ENCODE assay signal across 12 cellular contexts in the genomic region with DNA sequence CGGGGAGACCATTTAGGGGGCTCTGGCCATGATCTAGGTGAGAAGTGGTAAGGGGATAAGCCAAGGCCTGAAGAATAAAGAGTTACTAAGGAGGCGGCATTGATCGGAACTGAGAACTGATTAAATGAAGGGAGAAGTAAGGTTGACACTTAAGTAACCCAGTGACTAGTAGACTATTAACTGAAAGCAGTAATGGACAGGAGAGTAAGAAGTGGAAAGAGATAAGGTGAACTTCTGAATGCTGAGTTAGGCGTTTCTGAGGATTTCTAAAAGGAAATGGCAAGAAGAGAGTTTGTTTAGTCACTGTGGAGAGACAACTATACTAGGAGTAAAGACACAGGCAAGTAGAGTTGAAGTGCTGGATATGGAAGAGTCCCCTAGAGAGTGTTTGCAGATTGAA. TPM values are rescaled to one million over a fixed set of nuclear protein-coding genes. Genes with fewer than 3 reads are reported as not detected.
A peak's percentile ranks its signal among the peaks of the same experiment; 100 is the strongest.
DNase-seq lines count a peak whose midpoint lies in the region; ATAC-seq, FAIRE-seq and TF ChIP-seq lines count a peak whose summit lies in the region.
"Had no signal": no experiment of that assay in that cellular context is flagged by ENCODE, and none has a peak within 500 bp of the region (broad histone marks: within the 10 kb centered on the region; RNA-seq: fewer than 3 reads in every experiment).

No MANE protein-coding gene starts in this region.

- H3K27me3 ChIP-seq in CD8-positive, alpha-beta memory T cell (ENCODE audit: insufficient read depth, low read length, poor library complexity, severe bottlenecking): no peaks in the 10 kb centered on the region
- H3K27me3 ChIP-seq in astrocyte (ENCODE audit: insufficient read depth, low read length): no peaks in the 10 kb centered on the region

- H3K36me3 Mint-ChIP-seq in CD8-positive, alpha-beta memory T cell: peaks cover 0 to 44% (median 16%) of the 10 kb centered on the region in 3 donors
- peaks cover 2% of the 10 kb centered on the region for H3K36me3 Mint-ChIP-seq in astrocyte (ENCODE audit: low read depth, unreplicated experiment)
- peaks cover 24% of the 10 kb centered on the region for H3K36me3 Mint-ChIP-seq in nephron (ENCODE audit: low read depth)

- no peak overlapping the region for H3K9ac ChIP-seq in astrocyte (ENCODE audit: low read length)

- H3K36me3 ChIP-seq in CD8-positive, alpha-beta memory T cell (ENCODE audit: insufficient read depth, low read length): peaks cover 17% of the 10 kb centered on the region
- peaks cover 56% of the 10 kb centered on the region for H3K36me3 ChIP-seq in KOPT-K1 (ENCODE audit: insufficient read depth, low read length)
- H3K36me3 ChIP-seq in astrocyte (ENCODE audit: insufficient read depth, low read length): peaks cover 12% of the 10 kb centered on the region

- H3K4me3 ChIP-seq in CD8-positive, alpha-beta memory T cell (ENCODE audit: low read length): no peak overlapping the region
- H3K4me3 ChIP-seq in astrocyte (ENCODE audit: insufficient read depth, low read depth, low read length): no peak overlapping the region

- CTCF ChIA-PET in CD8-positive, alpha-beta memory T cell (lab: Charles Lee): interaction anchor here (1.2 to 1.7 kb wide), 2 partner anchors 24 to 32 kb away, joined by 4 to 5 read pairs; no protein-coding TSS in a partner anchor

- H3K4me3 Mint-ChIP-seq in CD8-positive, alpha-beta memory T cell: peak overlapping the region; percentile 66 to 100 (median 96)
- H3K4me3 Mint-ChIP-seq in astrocyte (ENCODE audit: unreplicated experiment) (peak overlapping the region; percentile 23), nephron (peak overlapping the region; percentile 7 to 97 (median 52))

- FAIRE-seq in astrocyte (lab: Jason Lieb, UNC) (no peak), GM12891 (lab: Jason Lieb, UNC) (no peak)

- peak overlapping the region; percentile 99 for H3K4me2 ChIP-seq in astrocyte (ENCODE audit: low read length)

- H3K79me2 ChIP-seq in astrocyte (ENCODE audit: insufficient read depth, low read length): peaks cover 61% of the 10 kb centered on the region

- no peak for TF ChIP-seq POLR2A in GM12891 (IDR thresholded peaks at IDR 0.05; ENCODE audit: low read depth, low read length)

- no peak overlapping the region for H2AFZ ChIP-seq in astrocyte (ENCODE audit: low read depth, low read length)

- H3K9me3 Mint-ChIP-seq in CD8-positive, alpha-beta memory T cell: no peaks in the 10 kb centered on the region
- H3K9me3 Mint-ChIP-seq in astrocyte (ENCODE audit: unreplicated experiment) (no peaks in the 10 kb centered on the region), nephron (no peaks in the 10 kb centered on the region)

- no peaks in the 10 kb centered on the region for H3K9me3 ChIP-seq in CD8-positive, alpha-beta memory T cell (ENCODE audit: low read length)
- no peaks in the 10 kb centered on the region for H3K9me3 ChIP-seq in KOPT-K1 (ENCODE audit: insufficient read depth, low read length, poor library complexity, severe bottlenecking)
- no peaks in the 10 kb centered on the region for H3K9me3 ChIP-seq in astrocyte (ENCODE audit: insufficient read depth, low read depth, low read length)

- peaks cover 52% of the 10 kb centered on the region for H3K4me1 ChIP-seq in CD8-positive, alpha-beta memory T cell (ENCODE audit: insufficient read depth, low read length)
- H3K4me1 ChIP-seq in astrocyte (ENCODE audit: insufficient read depth, low read length): peaks cover 16% of the 10 kb centered on the region

- POLR2A ChIA-PET in CD8-positive, alpha-beta memory T cell (lab: Charles Lee): no interaction called here

- peaks cover 52% of the 10 kb centered on the region for H4K20me1 ChIP-seq in astrocyte (ENCODE audit: insufficient read depth, low read length)

- H3K27ac ChIP-seq in CD8-positive, alpha-beta memory T cell (ENCODE audit: low read depth, low read length): no peak overlapping the region
- H3K27ac ChIP-seq in KOPT-K1 (ENCODE audit: low read depth, low read length, poor library complexity, severe bottlenecking) (peak overlapping the region; percentile 7), astrocyte (ENCODE audit: low read depth, low read length) (no peak overlapping the region)

- intact Hi-C loops in posterior cingulate gyrus (cut with DNase I): loop anchor here (5.0 kb wide), 1 partner anchor 39 kb away; no protein-coding TSS in a partner anchor

- no peaks in the 10 kb centered on the region for H3K27me3 Mint-ChIP-seq in CD8-positive, alpha-beta memory T cell
- H3K27me3 Mint-ChIP-seq in astrocyte (ENCODE audit: low read depth, unreplicated experiment) (no peaks in the 10 kb centered on the region), nephron (ENCODE audit: low read depth) (no peaks in the 10 kb centered on the region)

- TF ChIP-seq CTCF in astrocyte (IDR thresholded peaks at IDR 0.05; ENCODE audit: insufficient read depth, low read depth, low read length) (no peak), nephron (IDR thresholded peaks at IDR 0.05; ENCODE audit: unreplicated experiment in 3 of 3) (no peak)

- no peak for DNase-seq in CD8-positive, alpha-beta memory T cell
- no peak for DNase-seq in astrocyte (ENCODE audit: low read depth)
- DNase-seq in GM12891 (ENCODE audit: insufficient read length, low spot score): no peak
- DNase-seq in posterior cingulate gyrus: no peak
- DNase-seq: activated CD4-positive, CD25-positive, alpha-beta regulatory T cell treated with anti-CD3 and anti-CD28 coated beads, Interleukin-2, amount 50 U/mL, for 72 hours; NCI-H510A treated with DMSO at 0.1 percent for 48 hours; SIG-M5; stimulated activated CD4-positive, alpha-beta T cell treated with anti-CD3 and anti-CD28 coated beads, Interleukin-12 subunit alpha, Interleukin-12 subunit beta, amount 100 ng/mL, for 4 hours had no signal

- ATAC-seq in GM18907 (IDR thresholded peaks at IDR 0.05; ENCODE audit: unreplicated experiment): no peak
- no peak for ATAC-seq in GM19397 (IDR thresholded peaks at IDR 0.05; ENCODE audit: unreplicated experiment)

- H3K4me1 Mint-ChIP-seq in CD8-positive, alpha-beta memory T cell: peaks cover 67 to 87% (median 77%) of the 10 kb centered on the region in 3 donors
- H3K4me1 Mint-ChIP-seq in astrocyte (ENCODE audit: low read depth, unreplicated experiment) (peaks cover 20% of the 10 kb centered on the region), nephron (peaks cover 42% of the 10 kb centered on the region)

- peak overlapping the region; percentile 35 to 100 (median 98) for H3K27ac Mint-ChIP-seq in CD8-positive, alpha-beta memory T cell
- H3K27ac Mint-ChIP-seq in astrocyte (ENCODE audit: unreplicated experiment) (no peak overlapping the region), nephron (peak overlapping the region in 2 of 3 experiments; percentile 12 to 13)

TF ChIP-seq in GM12891, 5 proteins besides CTCF, POLR2A, EP300 and RAD21:
- TF ChIP-seq PAX5 (IDR thresholded peaks at IDR 0.05; ENCODE audit: insufficient read depth, low read length, severe bottlenecking): no peak
- no peak for TF ChIP-seq SPI1 (IDR thresholded peaks at IDR 0.05; ENCODE audit: low read depth, low read length)
- TF ChIP-seq POU2F2 (IDR thresholded peaks at IDR 0.05; ENCODE audit: low read depth, low read length): no peak
- no peak for TF ChIP-seq TAF1 (IDR thresholded peaks at IDR 0.05; ENCODE audit: low read depth, low read length)
- no peak for TF ChIP-seq POLR2AphosphoS5 (IDR thresholded peaks at IDR 0.05; ENCODE audit: low read depth, low read length)

RNA-seq across cellular contexts. Expression of a gene that starts 1.9 kb away (rescaled TPM):
- total RNA-seq in CD8-positive, alpha-beta memory T cell: 100 to 1,000 TPM; 127 to 133 TPM
- 54.0 TPM for polyA plus RNA-seq in CD8-positive, alpha-beta memory T cell
- 58.1 and 60.3 TPM in 2 replicates for total RNA-seq in astrocyte
- 48.8 TPM for polyA plus RNA-seq in GM12891 (2012; ENCODE audit: low read depth, missing spikeins)

RNA-seq across cellular contexts. Expression of a gene that starts 16.0 kb away (rescaled TPM):
- total RNA-seq in CD8-positive, alpha-beta memory T cell: 10 to 100 TPM; 28.2 to 28.9 TPM
- 8.9 TPM for polyA plus RNA-seq in CD8-positive, alpha-beta memory T cell
- total RNA-seq in astrocyte: 11.0 and 13.0 TPM in 2 replicates
- 12.4 TPM for polyA plus RNA-seq in GM12891 (2012; ENCODE audit: low read depth, missing spikeins)

RNA-seq across cellular contexts. Expression of a gene that starts 16.8 kb away (rescaled TPM):
- 100 to 1,000 TPM; 100 to 102 TPM for total RNA-seq in CD8-positive, alpha-beta memory T cell
- 49.8 TPM for polyA plus RNA-seq in CD8-positive, alpha-beta memory T cell
- 49.0 and 49.3 TPM in 2 replicates for total RNA-seq in astrocyte
- polyA plus RNA-seq in GM12891 (2012; ENCODE audit: low read depth, missing spikeins): 36.3 TPM

RNA-seq across cellular contexts. Expression of a gene that starts 43.9 kb away (rescaled TPM):
- 100 to 1,000 TPM; 115 to 117 TPM for total RNA-seq in CD8-positive, alpha-beta memory T cell
- 27.3 TPM for polyA plus RNA-seq in CD8-positive, alpha-beta memory T cell
- total RNA-seq in astrocyte: 64.6 and 69.1 TPM in 2 replicates
- 10.6 TPM for polyA plus RNA-seq in GM12891 (2012; ENCODE audit: low read depth, missing spikeins)

RNA-seq across cellular contexts. Expression of a gene that starts 44.5 kb away (rescaled TPM):
- 100 to 1,000 TPM; 102 to 103 TPM for total RNA-seq in CD8-positive, alpha-beta memory T cell
- 113 TPM for polyA plus RNA-seq in CD8-positive, alpha-beta memory T cell
- 28.0 and 29.3 TPM in 2 replicates for total RNA-seq in astrocyte
- 94.9 TPM for polyA plus RNA-seq in GM12891 (2012; ENCODE audit: low read depth, missing spikeins)

Comparison
In these comparisons a context has a peak if more than half of its experiments do, and no peak if none do; other contexts are left out.
1. H3K4me3 Mint-ChIP-seq: peak in every context shown above with its lines; median percentile 96 in CD8-positive, alpha-beta memory T cell; 52 in nephron; 23 in astrocyte.